Comparison of ENCODE assay signal across 29 cellular contexts in the genomic region with DNA sequence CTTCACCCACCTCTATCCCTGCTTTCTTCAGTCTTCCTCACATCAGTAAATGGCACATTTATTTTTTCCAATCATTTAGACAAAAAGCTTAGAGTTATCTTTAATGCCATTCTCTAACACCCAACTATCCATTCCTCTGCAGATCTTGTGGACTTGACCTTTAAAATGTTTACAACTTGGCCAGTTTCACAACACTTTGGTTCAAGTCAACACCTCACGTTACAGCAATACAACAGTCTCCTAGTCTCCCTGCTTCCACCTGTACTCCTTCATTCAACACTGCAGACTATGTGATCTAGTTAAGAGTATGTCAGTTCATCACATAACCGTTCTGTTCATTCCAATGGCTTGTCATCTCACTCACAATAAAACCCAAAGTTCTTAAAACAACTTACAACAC.
"Had no signal": no experiment of that assay in that cellular context is flagged by ENCODE, and none has a peak within 500 bp of the region (broad histone marks: within the 10 kb centered on the region; RNA-seq: fewer than 3 reads in every experiment).

No MANE protein-coding gene starts in this region.

- FAIRE-seq: pancreas had no signal

- H3K36me3 ChIP-seq: colonic mucosa, neutrophil, pancreas, transverse colon had no signal

- H3K4me2 ChIP-seq: smooth muscle cell had no signal

- H3K27me3 ChIP-seq: colonic mucosa, foreskin keratinocyte, gastroesophageal sphincter, heart left ventricle, neutrophil, pancreas, suprapubic skin, transverse colon, vagina had no signal

- H3K27ac ChIP-seq: colonic mucosa, epithelial cell of prostate, foreskin keratinocyte, gastroesophageal sphincter, heart left ventricle, neutrophil, pancreas, suprapubic skin, transverse colon, vagina had no signal

- H3K4me3 ChIP-seq: colonic mucosa, gastroesophageal sphincter, heart left ventricle, lung, mucosa of descending colon, pancreas, smooth muscle cell, suprapubic skin, transverse colon, vagina had no signal

- DNase-seq: colonic mucosa; effector CD8-positive, alpha-beta T cell; endodermal cell; foreskin keratinocyte; heart left ventricle; hippocampal formation; islet precursor cell; kidney glomerular epithelial cell; left colon; mucosa of descending colon; naive B cell; pancreas; stimulated activated CD4-positive, alpha-beta T cell treated with anti-CD3 and anti-CD28 coated beads, Interleukin-12 subunit alpha, Interleukin-12 subunit beta, amount 100 ng/mL, for 4 hours; stimulated activated CD4-positive, alpha-beta T cell treated with anti-CD3 and anti-CD28 coated beads, Interleukin-1b, Interleukin-23, amount 100 ng/mL, for 48 hours; stimulated activated CD4-positive, alpha-beta T cell treated with anti-CD3 and anti-CD28 coated beads, Interleukin-4, amount 100 ng/mL, for 1 hour; stimulated activated CD8-positive, alpha-beta memory T cell treated with anti-CD3 and anti-CD28 coated beads, Interleukin-4, amount 100 ng/mL, for 48 hours; stimulated activated naive CD4-positive, alpha-beta T cell; stimulated activated naive CD8-positive, alpha-beta T cell treated with anti-CD3 and anti-CD28 coated beads, Interleukin-15, amount 100 ng/mL, for 72 hours; transverse colon had no signal

- H3K4me1 ChIP-seq: colonic mucosa, foreskin keratinocyte, gastroesophageal sphincter, pancreas, suprapubic skin, transverse colon, vagina had no signal

- ATAC-seq: esophagus mucosa; foreskin keratinocyte; gastroesophageal sphincter; heart left ventricle; left colon; mucosa of descending colon; natural killer cell treated with Interleukin-12 subunit alpha and Interleukin-12 subunit beta and Interleukin-15 and Interleukin-18, amount 100 ng/mL, for 72 hours; pancreas; sciatic nerve; stimulated activated naive CD8-positive, alpha-beta T cell treated with anti-CD3 and anti-CD28 coated beads, Interleukin-15, amount 100 ng/mL, for 72 hours had no signal

- H3K9me3 ChIP-seq: colonic mucosa, gastroesophageal sphincter, heart left ventricle, mucosa of descending colon, neutrophil, pancreas, suprapubic skin, transverse colon, vagina had no signal
